ENCODE assay signal across 11 cellular contexts in genomic region chr12:119673634-119674033, GRCh38. TPM values are rescaled to one million over a fixed set of nuclear protein-coding genes. Genes with fewer than 3 reads are reported as not detected.
DNase-seq lines count a peak whose midpoint lies in the region; ATAC-seq and TF ChIP-seq lines count a peak whose summit lies in the region.
"Had no signal": no experiment of that assay in that cellular context is flagged by ENCODE, and none has a peak within 500 bp of the region (broad histone marks: within the 10 kb centered on the region; RNA-seq: fewer than 3 reads in every experiment).

No MANE protein-coding gene starts in this region.

- H3K4me1 ChIP-seq in right lobe of liver (peaks cover 0 to 25% (median 3%) of the 10 kb centered on the region in 4 donors), stomach smooth muscle (ENCODE audit: control insufficient read depth, insufficient read depth, low read length) (no peaks in the 10 kb centered on the region)

- H3K36me3 ChIP-seq in right lobe of liver = peaks cover 4 to 67% (median 28%) of the 10 kb centered on the region in 4 donors
- peaks cover 46 to 66% of the 10 kb centered on the region in 2 donors for H3K36me3 ChIP-seq in stomach smooth muscle (ENCODE audit: control insufficient read depth in 2 of 2, insufficient read depth in 2 of 2, low read length in 2 of 2)

- H3K27ac ChIP-seq in caudate nucleus (ENCODE audit: low read depth, low read length) (peak overlapping the region; percentile 67), right lobe of liver (no peak overlapping the region), stomach smooth muscle (ENCODE audit: low read length) (peak overlapping the region; percentile 18)
- H3K27ac ChIP-seq: 22Rv1 had no signal

- no peak for TF ChIP-seq CTCF in right lobe of liver (IDR thresholded peaks at IDR 0.05)

- no peaks in the 10 kb centered on the region for H3K9me3 ChIP-seq in right lobe of liver
- no peaks in the 10 kb centered on the region for H3K9me3 ChIP-seq in stomach smooth muscle (ENCODE audit: control insufficient read depth in 2 of 2, low read length in 2 of 2)
- H3K9me3 ChIP-seq: MG63 had no signal

- peak; percentile 33 to 61 (median 55) for ATAC-seq in right lobe of liver

- 38% methylated on average over 7 of the region's 7 CpGs for WGBS in right lobe of liver (ENCODE audit: insufficient coverage, low coverage, low lambda C conversion rate, missing lambda C conversion rate)

- intact Hi-C loops in right lobe of liver (cut with DNase I) = no loop called here

- TF ChIP-seq POLR2A in right lobe of liver (IDR thresholded peaks at IDR 0.05) = no peak

- H3K9ac ChIP-seq in stomach smooth muscle (ENCODE audit: low read length in 2 of 2) = no peak overlapping the region

- DNase-seq in NCI-H2196 (lab: John Stamatoyannopoulos, UW; ENCODE audit: unreplicated experiment) (peak; percentile 19), NCI-H2196 treated with DMSO at 0.1 percent for 48 hours (lab: John Stamatoyannopoulos, UW; ENCODE audit: unreplicated experiment) (no peak), caudate nucleus (lab: John Stamatoyannopoulos, UW) (no peak), right lobe of liver (no peak), NCI-H146 (lab: John Stamatoyannopoulos, UW) (no peak), NCI-H2081 treated with DMSO at 0.1 percent for 48 hours (lab: John Stamatoyannopoulos, UW) (no peak)
- DNase-seq in stimulated activated CD4-positive, alpha-beta T cell treated with anti-CD3 and anti-CD28 coated beads, Interleukin-1b, Interleukin-23, amount 100 ng/mL, for 48 hours = no peak
- DNase-seq: MG63; stimulated activated naive CD4-positive, alpha-beta T cell treated with Interleukin-2 at 50 U/mL for 16 hours had no signal

- no peak overlapping the region for H3K4me3 ChIP-seq in right lobe of liver
- no peak overlapping the region for H3K4me3 ChIP-seq in stomach smooth muscle (ENCODE audit: low read length in 2 of 2)
- H3K4me3 ChIP-seq: MG63 had no signal

- no peaks in the 10 kb centered on the region for H3K27me3 ChIP-seq in right lobe of liver
- no peaks in the 10 kb centered on the region for H3K27me3 ChIP-seq in stomach smooth muscle (ENCODE audit: control insufficient read depth in 1 of 2, insufficient read depth in 2 of 2, low read length in 2 of 2)
- H3K27me3 ChIP-seq: MG63 had no signal

RNA-seq across cellular contexts. Expression of gene PRKAB1, which starts 5.7 kb away (rescaled TPM):
- 10 to 100 TPM in 4 of 6 experiments, 1 to 10 TPM in 2; 8.2 to 17.1 (median 10.3) TPM for total RNA-seq in right lobe of liver

Comparison
In these comparisons a context has a peak if more than half of its experiments do, and no peak if none do; other contexts are left out.
1. H3K27ac ChIP-seq: peak in caudate nucleus (single experiment) and stomach smooth muscle (single experiment); none in right lobe of liver (0 of 3).